Comparison of ENCODE assay signal across 9 cellular contexts in the genomic region with DNA sequence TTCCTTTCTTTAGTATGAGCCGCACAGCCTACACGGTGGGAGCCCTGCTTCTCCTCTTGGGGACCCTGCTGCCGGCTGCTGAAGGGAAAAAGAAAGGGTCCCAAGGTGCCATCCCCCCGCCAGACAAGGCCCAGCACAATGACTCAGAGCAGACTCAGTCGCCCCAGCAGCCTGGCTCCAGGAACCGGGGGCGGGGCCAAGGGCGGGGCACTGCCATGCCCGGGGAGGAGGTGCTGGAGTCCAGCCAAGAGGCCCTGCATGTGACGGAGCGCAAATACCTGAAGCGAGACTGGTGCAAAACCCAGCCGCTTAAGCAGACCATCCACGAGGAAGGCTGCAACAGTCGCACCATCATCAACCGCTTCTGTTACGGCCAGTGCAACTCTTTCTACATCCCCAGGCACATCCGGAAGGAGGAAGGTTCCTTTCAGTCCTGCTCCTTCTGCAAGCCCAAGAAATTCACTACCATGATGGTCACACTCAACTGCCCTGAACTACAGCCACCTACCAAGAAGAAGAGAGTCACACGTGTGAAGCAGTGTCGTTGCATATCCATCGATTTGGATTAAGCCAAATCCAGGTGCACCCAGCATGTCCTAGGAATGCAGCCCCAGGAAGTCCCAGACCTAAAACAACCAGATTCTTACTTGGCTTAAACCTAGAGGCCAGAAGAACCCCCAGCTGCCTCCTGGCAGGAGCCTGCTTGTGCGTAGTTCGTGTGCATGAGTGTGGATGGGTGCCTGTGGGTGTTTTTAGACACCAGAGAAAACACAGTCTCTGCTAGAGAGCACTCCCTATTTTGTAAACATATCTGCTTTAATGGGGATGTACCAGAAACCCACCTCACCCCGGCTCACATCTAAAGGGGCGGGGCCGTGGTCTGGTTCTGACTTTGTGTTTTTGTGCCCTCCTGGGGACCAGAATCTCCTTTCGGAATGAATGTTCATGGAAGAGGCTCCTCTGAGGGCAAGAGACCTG. TPM values are rescaled to one million over a fixed set of nuclear protein-coding genes. Genes with fewer than 3 reads are reported as not detected.
A peak's percentile ranks its signal among the peaks of the same experiment; 100 is the strongest.
DNase-seq lines count a peak whose midpoint lies in the region; ATAC-seq and TF ChIP-seq lines count a peak whose summit lies in the region.
"Had no signal": no experiment of that assay in that cellular context is flagged by ENCODE, and none has a peak within 500 bp of the region (broad histone marks: within the 10 kb centered on the region; RNA-seq: fewer than 3 reads in every experiment).

No MANE protein-coding gene starts in this region.

- no peaks in the 10 kb centered on the region for H3K9me2 ChIP-seq in SK-N-SH

- no peaks in the 10 kb centered on the region for H3K27me3 ChIP-seq in SK-N-SH (ENCODE audit: insufficient read depth)

- peaks cover 9 to 79% of the 10 kb centered on the region in 2 experiments for H3K36me3 ChIP-seq in SK-N-SH (replicated peaks in 1 of 2; ENCODE audit: control insufficient read depth in 1 of 2, insufficient read depth in 2 of 2, low read length in 1 of 2)

- 85% methylated on average over 25 of the region's 27 CpGs for WGBS in SK-N-SH (ENCODE audit: low lambda C conversion rate)

- H3F3A ChIP-seq in SK-N-SH (replicated peaks; ENCODE audit: insufficient read depth) = peaks cover 84% of the 10 kb centered on the region

- H3K4me1 ChIP-seq in SK-N-SH (ENCODE audit: control insufficient read depth in 1 of 2, insufficient read depth in 2 of 2, low read depth in 1 of 2, low read length in 1 of 2) = no peaks in the 10 kb centered on the region

- POLR2A ChIA-PET in SK-N-SH (lab: Yijun Ruan, JAX) = no interaction called here

- no peak for TF ChIP-seq RAD21 in SK-N-SH (IDR thresholded peaks at IDR 0.05; ENCODE audit: low read length)

- H3K9me3 ChIP-seq in SK-N-SH = no peaks in the 10 kb centered on the region

- TF ChIP-seq CTCF in retinal pigment epithelial cell (conservative IDR thresholded peaks at IDR 0.05; ENCODE audit: low read depth, low read length) (no peak), SK-N-SH (IDR thresholded peaks at IDR 0.05) (no peak)

- no peak overlapping the region for H3K9ac ChIP-seq in SK-N-SH

- H3K27ac ChIP-seq in SK-N-SH (ENCODE audit: low read depth in 2 of 2, low read length in 1 of 2) = peak overlapping the region in 1 of 2 experiments; percentile 18; a peak in 1 of 4 replicates

- TF ChIP-seq EP300 in SK-N-SH (IDR thresholded peaks at IDR 0.05; ENCODE audit: borderline replicate concordance in 1 of 2, low read depth in 1 of 2, low read length in 1 of 2) = no peak

- CTCF ChIA-PET in SK-N-SH (lab: Yijun Ruan, JAX) = no interaction called here

- no peak for ATAC-seq in GM21367 (IDR thresholded peaks at IDR 0.05; ENCODE audit: unreplicated experiment)

- no peak overlapping the region for H3K4me2 ChIP-seq in SK-N-SH

- peaks cover 9% of the 10 kb centered on the region; the same call in 1 of the 2 replicates for H4K20me1 ChIP-seq in SK-N-SH (ENCODE audit: insufficient read depth)

- H2AFZ ChIP-seq in SK-N-SH (ENCODE audit: low read depth) = no peak overlapping the region; the same call in 1 of the 2 replicates

- peaks cover 62% of the 10 kb centered on the region for H3K79me2 ChIP-seq in SK-N-SH (ENCODE audit: insufficient read depth)

- peak overlapping the region; percentile 3 for H3K4me3 ChIP-seq in retinal pigment epithelial cell (ENCODE audit: low read length)
- H3K4me3 ChIP-seq in SK-N-SH (ENCODE audit: low read depth in 2 of 2, low read length in 1 of 2) = no peak overlapping the region

- DNase-seq in NCI-H146 (lab: John Stamatoyannopoulos, UW) (peak; percentile 5), NCI-H146 treated with DMSO at 0.1 percent for 48 hours (lab: John Stamatoyannopoulos, UW; ENCODE audit: unreplicated experiment) (no peak), RPMI7951 (ENCODE audit: low read depth) (peak; percentile 29), fibroblast of the conjunctiva (ENCODE audit: low read depth) (peak; percentile 2), retinal pigment epithelial cell (ENCODE audit: low read depth) (peak; percentile 68), SK-N-SH (no peak)
- no peak for DNase-seq in central memory CD4-positive, alpha-beta T cell
- DNase-seq: 8988T had no signal

TF ChIP-seq in SK-N-SH, 30 proteins besides CTCF, POLR2A, EP300 and RAD21:
- TF ChIP-seq TCF12 (IDR thresholded peaks at IDR 0.05) = no peak
- no peak for TF ChIP-seq FOSL2 (IDR thresholded peaks at IDR 0.05; ENCODE audit: borderline replicate concordance, low read depth)
- TF ChIP-seq, protein P1, sequence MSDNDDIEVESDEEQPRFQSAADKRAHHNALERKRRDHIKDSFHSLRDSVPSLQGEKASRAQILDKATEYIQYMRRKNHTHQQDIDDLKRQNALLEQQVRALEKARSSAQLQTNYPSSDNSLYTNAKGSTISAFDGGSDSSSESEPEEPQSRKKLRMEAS (IDR thresholded peaks at IDR 0.05; ENCODE audit: low read depth) = no peak
- no peak for TF ChIP-seq EZH2phosphoT487 (IDR thresholded peaks at IDR 0.05; ENCODE audit: borderline replicate concordance, low read depth)

RNA-seq across cellular contexts. Expression of a gene that starts 13.2 kb away (rescaled TPM):
- total RNA-seq in RPMI7951 (2014; rRNA removed; shearing (Covaris generic)) = 68.1 and 79.4 TPM in 2 replicates
- polyA plus RNA-seq in SK-N-SH (2012; rRNA removed) = 23.9 and 46.4 TPM in 2 replicates
- polyA plus RNA-seq in SK-N-SH (2012; cell fraction: cytosol; rRNA removed) = 44.0 and 44.4 TPM in 2 replicates
- polyA plus RNA-seq in SK-N-SH (2012; cell fraction: nucleus; rRNA removed) = 9.8 and 32.2 TPM in 2 replicates

Comparison
In these comparisons a context has a peak if more than half of its experiments do, and no peak if none do; other contexts are left out.
1. DNase-seq: peak in NCI-H146 (single experiment), RPMI7951 (single experiment), fibroblast of the conjunctiva (single experiment) and retinal pigment epithelial cell (single experiment); none in NCI-H146 treated with DMSO at 0.1 percent for 48 hours (single experiment), SK-N-SH (single experiment) and central memory CD4-positive, alpha-beta T cell (single experiment).